In the genomic region with DNA sequence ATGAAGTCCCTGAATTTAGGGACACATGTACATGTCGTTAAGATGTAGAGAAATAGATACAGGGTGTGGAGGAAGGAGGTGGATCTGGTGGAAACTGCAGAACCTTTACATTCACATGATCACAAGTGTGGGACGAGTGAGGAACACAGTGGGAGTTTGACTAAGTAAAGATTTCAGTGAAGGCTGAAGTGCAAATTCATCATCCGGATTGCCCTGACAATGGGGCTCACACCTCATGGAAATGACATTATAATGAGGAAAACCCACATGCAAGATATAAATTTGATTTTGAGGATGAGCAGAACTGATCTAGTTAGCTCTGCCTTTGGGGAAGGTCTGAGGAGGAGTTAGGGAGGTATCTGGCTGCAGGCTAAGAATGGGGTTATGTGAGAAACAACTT, we compare ENCODE assay signal across 24 cellular contexts.
DNase-seq lines count a peak whose midpoint lies in the region; ATAC-seq and TF ChIP-seq lines count a peak whose summit lies in the region.
"Had no signal": no experiment of that assay in that cellular context is flagged by ENCODE, and none has a peak within 500 bp of the region (broad histone marks: within the 10 kb centered on the region; RNA-seq: fewer than 3 reads in every experiment).

No MANE protein-coding gene starts in this region.

- intact Hi-C loops in head of caudate nucleus (cut with DNase I) (no loop called here), heart right ventricle (cut with DNase I) (no loop called here), adrenal gland (cut with DNase I) (no loop called here)

- H3K27ac ChIP-seq in heart right ventricle (no peak overlapping the region), adrenal gland (no peak overlapping the region)
- H3K27ac ChIP-seq: BLaER1 had no signal

- no peak for TF ChIP-seq POLR2A in adrenal gland (IDR thresholded peaks at IDR 0.05)

- H3K27me3 ChIP-seq in heart right ventricle (no peaks in the 10 kb centered on the region), adrenal gland (no peaks in the 10 kb centered on the region)
- H3K27me3 ChIP-seq: BE2C, BLaER1 had no signal

- TF ChIP-seq CTCF in heart right ventricle (IDR thresholded peaks at IDR 0.05) (no peak), adrenal gland (IDR thresholded peaks at IDR 0.05) (no peak)

- H3K9me3 ChIP-seq in heart right ventricle: no peaks in the 10 kb centered on the region
- H3K9me3 ChIP-seq in adrenal gland (replicated peaks in 1 of 3): no peaks in the 10 kb centered on the region
- H3K9me3 ChIP-seq: BE2C, BLaER1 had no signal

- H3K4me1 ChIP-seq in heart right ventricle: peaks cover 0 to 13% (median 0%) of the 10 kb centered on the region in 9 donors
- H3K4me1 ChIP-seq in adrenal gland (replicated peaks in 1 of 2): no peaks in the 10 kb centered on the region
- H3K4me1 ChIP-seq: BE2C, BLaER1 had no signal

- WGBS in heart right ventricle, 2 donors: 80 to 89% methylated on average over 3 of the region's 3 CpGs
- WGBS in adrenal gland, 4 donors: 79 to 86% (median 82%) methylated on average over 3 of the region's 3 CpGs

- no peak overlapping the region for H3K4me3 ChIP-seq in heart right ventricle
- H3K4me3 ChIP-seq in adrenal gland: no peak overlapping the region
- H3K4me3 ChIP-seq: BLaER1, GM12878 had no signal

- DNase-seq in head of caudate nucleus (peak in 29 of 42 donors; percentile 8 to 86 (median 53)), middle frontal gyrus (ENCODE audit: extremely low spot score, low spot score) (peak; percentile 32), putamen (ENCODE audit: low spot score) (peak; percentile 85), heart right ventricle (no peak), NCI-H146 treated with DMSO at 0.1 percent for 48 hours (lab: John Stamatoyannopoulos, UW; ENCODE audit: unreplicated experiment) (no peak), adrenal gland (no peak), HT-29 (ENCODE audit: low spot score) (no peak)
- DNase-seq: 8988T; ACHN; BE2C; C1 segment of cervical spinal cord; CD4-positive, alpha-beta memory T cell; CD4-positive, CD25-positive, alpha-beta regulatory T cell; CD8-positive, alpha-beta memory T cell; COR-L47; DMS 273 treated with DMSO at 0.1 percent for 48 hours; DMS153; DMS53; DMS79; DND-41; EL; GDM1 had no signal

- H3K36me3 ChIP-seq in heart right ventricle (no peaks in the 10 kb centered on the region), adrenal gland (replicated peaks in 1 of 2) (no peaks in the 10 kb centered on the region)
- H3K36me3 ChIP-seq: BE2C, BLaER1 had no signal

- no peak for ATAC-seq in heart right ventricle
- ATAC-seq: GM12878 had no signal

Comparison
In these comparisons a context has a peak if more than half of its experiments do, and no peak if none do; other contexts are left out.
1. DNase-seq: peak in head of caudate nucleus (29 of 42), middle frontal gyrus (single experiment) and putamen (single experiment); none in heart right ventricle (0 of 2), NCI-H146 treated with DMSO at 0.1 percent for 48 hours (single experiment), adrenal gland (0 of 7) and HT-29 (single experiment).